Comparison of ENCODE assay signal across 1 cellular context in genomic region chr4:152537881-152538280, GRCh38.
TF ChIP-seq lines count a peak whose summit lies in the region.

No MANE protein-coding gene starts in this region.

TF ChIP-seq in HepG2, 621 proteins besides CTCF, POLR2A, EP300 and RAD21 (continued from another document):
- no peak for TF ChIP-seq ZMYM3 (CRISPR knock-in tag; IDR thresholded peaks at IDR 0.05)
- TF ChIP-seq, protein P1, sequence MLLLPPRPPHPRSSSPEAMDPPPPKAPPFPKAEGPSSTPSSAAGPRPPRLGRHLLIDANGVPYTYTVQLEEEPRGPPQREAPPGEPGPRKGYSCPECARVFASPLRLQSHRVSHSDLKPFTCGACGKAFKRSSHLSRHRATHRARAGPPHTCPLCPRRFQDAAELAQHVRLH (CRISPR knock-in tag; IDR thresholded peaks at IDR 0.05; ENCODE audit: borderline replicate concordance, low read depth), result no peak
- no peak for TF ChIP-seq NAIF1 (CRISPR knock-in tag; IDR thresholded peaks at IDR 0.05; ENCODE audit: borderline replicate concordance)
- TF ChIP-seq ZNF30 (CRISPR knock-in tag; IDR thresholded peaks at IDR 0.05), result no peak
- no peak for TF ChIP-seq TRIM22 (IDR thresholded peaks at IDR 0.05)
- no peak for TF ChIP-seq HOXA5 (CRISPR knock-in tag; IDR thresholded peaks at IDR 0.05)
- TF ChIP-seq, protein P2, sequence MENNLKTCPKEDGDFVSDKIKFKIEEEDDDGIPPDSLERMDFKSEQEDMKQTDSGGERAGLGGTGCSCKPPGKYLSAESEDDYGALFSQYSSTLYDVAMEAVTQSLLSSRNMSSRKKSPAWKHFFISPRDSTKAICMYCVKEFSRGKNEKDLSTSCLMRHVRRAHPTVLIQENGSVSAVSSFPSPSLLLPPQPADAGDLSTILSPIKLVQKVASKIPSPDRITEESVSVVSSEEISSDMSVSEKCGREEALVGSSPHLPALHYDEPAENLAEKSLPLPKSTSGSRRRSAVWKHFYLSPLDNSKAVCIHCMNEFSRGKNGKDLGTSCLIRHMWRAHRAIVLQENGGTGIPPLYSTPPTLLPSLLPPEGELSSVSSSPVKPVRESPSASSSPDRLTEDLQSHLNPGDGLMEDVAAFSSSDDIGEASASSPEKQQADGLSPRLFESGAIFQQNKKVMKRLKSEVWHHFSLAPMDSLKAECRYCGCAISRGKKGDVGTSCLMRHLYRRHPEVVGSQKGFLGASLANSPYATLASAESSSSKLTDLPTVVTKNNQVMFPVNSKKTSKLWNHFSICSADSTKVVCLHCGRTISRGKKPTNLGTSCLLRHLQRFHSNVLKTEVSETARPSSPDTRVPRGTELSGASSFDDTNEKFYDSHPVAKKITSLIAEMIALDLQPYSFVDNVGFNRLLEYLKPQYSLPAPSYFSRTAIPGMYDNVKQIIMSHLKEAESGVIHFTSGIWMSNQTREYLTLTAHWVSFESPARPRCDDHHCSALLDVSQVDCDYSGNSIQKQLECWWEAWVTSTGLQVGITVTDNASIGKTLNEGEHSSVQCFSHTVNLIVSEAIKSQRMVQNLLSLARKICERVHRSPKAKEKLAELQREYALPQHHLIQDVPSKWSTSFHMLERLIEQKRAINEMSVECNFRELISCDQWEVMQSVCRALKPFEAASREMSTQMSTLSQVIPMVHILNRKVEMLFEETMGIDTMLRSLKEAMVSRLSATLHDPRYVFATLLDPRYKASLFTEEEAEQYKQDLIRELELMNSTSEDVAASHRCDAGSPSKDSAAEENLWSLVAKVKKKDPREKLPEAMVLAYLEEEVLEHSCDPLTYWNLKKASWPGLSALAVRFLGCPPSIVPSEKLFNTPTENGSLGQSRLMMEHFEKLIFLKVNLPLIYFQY (CRISPR knock-in tag; IDR thresholded peaks at IDR 0.05; ENCODE audit: borderline replicate concordance), result no peak
- no peak for TF ChIP-seq CREB3 (CRISPR knock-in tag; IDR thresholded peaks at IDR 0.05)
- no peak for TF ChIP-seq POGK (CRISPR knock-in tag; conservative IDR thresholded peaks at IDR 0.05)
- TF ChIP-seq ZNF704 (CRISPR knock-in tag; IDR thresholded peaks at IDR 0.05; ENCODE audit: borderline replicate concordance), result no peak
